8 cellular contexts compared by ENCODE assay signal in the genomic region with DNA sequence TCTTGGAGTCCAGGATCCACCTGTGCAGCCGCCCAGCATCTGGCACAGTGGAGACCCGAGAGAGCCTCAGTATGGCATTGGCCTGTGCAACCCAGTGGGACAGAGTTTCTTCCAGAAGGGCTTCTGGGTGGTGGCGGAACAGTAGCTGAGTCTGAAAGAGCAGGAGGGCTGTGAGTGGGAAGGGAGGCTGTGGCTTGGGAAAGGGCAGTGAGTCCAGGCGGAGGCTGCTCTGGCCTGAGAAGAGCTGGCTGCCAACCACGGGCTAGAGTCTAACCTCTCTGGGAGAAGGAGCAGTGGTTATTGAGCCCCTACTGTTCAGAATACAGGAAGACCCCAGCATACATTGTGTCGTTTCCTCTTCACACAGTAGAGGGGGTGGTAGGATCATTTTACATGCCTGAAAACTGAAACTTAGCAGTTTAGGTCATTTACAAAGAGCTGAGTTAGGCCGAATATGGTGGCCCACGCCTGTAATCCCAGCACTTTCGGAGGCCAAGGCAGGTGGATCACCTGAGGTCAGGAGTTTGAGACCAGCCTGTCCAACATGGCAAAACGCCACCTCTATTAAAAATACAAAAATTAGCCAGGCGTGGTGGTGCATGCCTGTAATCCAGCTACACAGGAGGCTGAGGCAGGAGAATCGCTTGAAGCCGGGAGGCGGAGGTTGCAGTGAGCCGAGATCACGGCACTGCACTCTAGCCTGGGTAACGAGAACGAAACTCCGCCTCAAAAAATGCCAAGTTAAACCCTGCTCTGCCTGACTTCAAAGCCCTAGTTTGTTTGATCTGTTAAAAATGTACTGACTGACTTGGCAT.
DNase-seq lines count a peak whose midpoint lies in the region; ATAC-seq and TF ChIP-seq lines count a peak whose summit lies in the region.

No MANE protein-coding gene starts in this region.

- peak; percentile 5 for DNase-seq in NCI-H1694 treated with DMSO at 0.1 percent for 48 hours (lab: John Stamatoyannopoulos, UW)
- DNase-seq in NCI-H1694 (lab: John Stamatoyannopoulos, UW), result no peak
- peak; percentile 28 for DNase-seq in T-helper 9 cell
- DNase-seq in epithelial cell of esophagus (ENCODE audit: low read depth), result no peak
- no peak for DNase-seq in NCI-H2196 treated with DMSO at 0.1 percent for 48 hours (lab: John Stamatoyannopoulos, UW; ENCODE audit: unreplicated experiment)

- peak overlapping the region; percentile 63 to 93 (median 92) for H3K4me3 Mint-ChIP-seq in nephron

- H3K36me3 Mint-ChIP-seq in nephron (ENCODE audit: low read depth), result peaks cover 14% of the 10 kb centered on the region

- peaks cover 48% of the 10 kb centered on the region for H3K4me1 Mint-ChIP-seq in nephron

- H3K9me3 Mint-ChIP-seq in nephron, result no peaks in the 10 kb centered on the region

- H3K4me3 ChIP-seq in epithelial cell of esophagus (ENCODE audit: low read length), result no peak overlapping the region

- peak; percentile 14 for TF ChIP-seq CTCF in epithelial cell of esophagus (IDR thresholded peaks at IDR 0.05; ENCODE audit: insufficient read depth, low read depth, low read length, missing control alignments)
- peak; percentile 53 to 57 (median 57) for TF ChIP-seq CTCF in nephron (IDR thresholded peaks at IDR 0.05; ENCODE audit: unreplicated experiment in 3 of 3)

- H3K27me3 Mint-ChIP-seq in nephron (ENCODE audit: low read depth), result peaks cover 4% of the 10 kb centered on the region

- H3K27ac Mint-ChIP-seq in nephron, result peak overlapping the region; percentile 52 to 86 (median 77)

- ATAC-seq in HG02943 (IDR thresholded peaks at IDR 0.05; ENCODE audit: low read depth, unreplicated experiment) (peak; percentile 34), GM19324 (IDR thresholded peaks at IDR 0.05; ENCODE audit: low FRiP score, unreplicated experiment) (no peak)

Comparison
In these comparisons a context has a peak if more than half of its experiments do, and no peak if none do; other contexts are left out.
1. DNase-seq: peak in NCI-H1694 treated with DMSO at 0.1 percent for 48 hours (single experiment) and T-helper 9 cell (single experiment); none in NCI-H1694 (single experiment), epithelial cell of esophagus (single experiment) and NCI-H2196 treated with DMSO at 0.1 percent for 48 hours (single experiment).